Comparison of ENCODE assay signal across 8 cellular contexts in genomic region chr11:118012083-118012669, GRCh38. TPM values are rescaled to one million over a fixed set of nuclear protein-coding genes. Genes with fewer than 3 reads are reported as not detected.
A peak's percentile ranks its signal among the peaks of the same experiment; 100 is the strongest.
DNase-seq lines count a peak whose midpoint lies in the region; ATAC-seq lines count a peak whose summit lies in the region.

No MANE protein-coding gene starts in this region.

- ATAC-seq in activated T-cell treated with anti-CD3 and anti-CD28 coated beads, Interleukin-2, amount 50 U/mL, for 4 hours, result peak; percentile 45 to 46
- ATAC-seq in Right ventricle myocardium superior (ENCODE audit: poor library complexity) (peak; percentile 53), GM21367 (IDR thresholded peaks at IDR 0.05; ENCODE audit: unreplicated experiment) (no peak)
- peak; percentile 17 for ATAC-seq in stimulated activated naive CD8-positive, alpha-beta T cell treated with anti-CD3 and anti-CD28 coated beads, Interleukin-15, Interleukin-2, amounts not matched to agents 100 U/mL and 50 U/mL, for 24 hours

- DNase-seq in activated T-cell treated with anti-CD3 and anti-CD28 coated beads, Interleukin-2, amount 50 U/mL, for 4 hours, result no peak
- no peak for DNase-seq in activated T-cell treated with anti-CD3 and anti-CD28 coated beads, Interleukin-2, amount 50 U/mL, for 1 hour
- DNase-seq in T-helper 2 cell treated with Interferon-gamma antibody and Interleukin-4, amounts not matched to agents 5 μg/mL and 100 μg/mL, for 36 hours (ENCODE audit: low spot score), result no peak
- DNase-seq in Right ventricle myocardium superior, result no peak
- DNase-seq in stimulated activated naive CD8-positive, alpha-beta T cell treated with anti-CD3 and anti-CD28 coated beads, Interleukin-15, Interleukin-2, amounts not matched to agents 100 U/mL and 50 U/mL, for 24 hours, result no peak
- DNase-seq in effector CD8-positive, alpha-beta T cell (lab: John Stamatoyannopoulos, UW), result no peak
- DNase-seq in NCI-H1436 (lab: John Stamatoyannopoulos, UW), result no peak

- intact Hi-C loops in Right ventricle myocardium superior (cut with DNase I), result no loop called here

- H3K27ac Mint-ChIP-seq in T-helper 2 cell treated with Interferon-gamma antibody and Interleukin-4, amounts not matched to agents 5 μg/mL and 100 μg/mL, for 36 hours, result peak overlapping the region; percentile 88

- peaks cover 100% of the 10 kb centered on the region for H3K4me1 Mint-ChIP-seq in activated T-cell treated with anti-CD3 and anti-CD28 coated beads, Interleukin-2, amount 50 U/mL, for 4 hours (ENCODE audit: low read depth)
- H3K4me1 Mint-ChIP-seq in T-helper 2 cell treated with Interferon-gamma antibody and Interleukin-4, amounts not matched to agents 5 μg/mL and 100 μg/mL, for 36 hours (ENCODE audit: low read depth), result peaks cover 86% of the 10 kb centered on the region

- no peaks in the 10 kb centered on the region for H3K27me3 Mint-ChIP-seq in activated T-cell treated with anti-CD3 and anti-CD28 coated beads, Interleukin-2, amount 50 U/mL, for 4 hours (ENCODE audit: low read depth)
- no peaks in the 10 kb centered on the region for H3K27me3 Mint-ChIP-seq in T-helper 2 cell treated with Interferon-gamma antibody and Interleukin-4, amounts not matched to agents 5 μg/mL and 100 μg/mL, for 36 hours (ENCODE audit: low read depth)

- no peak overlapping the region for H3K4me3 Mint-ChIP-seq in activated T-cell treated with anti-CD3 and anti-CD28 coated beads, Interleukin-2, amount 50 U/mL, for 4 hours
- peak overlapping the region; percentile 30 for H3K4me3 Mint-ChIP-seq in T-helper 2 cell treated with Interferon-gamma antibody and Interleukin-4, amounts not matched to agents 5 μg/mL and 100 μg/mL, for 36 hours

- peaks cover 5% of the 10 kb centered on the region for H3K9me3 Mint-ChIP-seq in activated T-cell treated with anti-CD3 and anti-CD28 coated beads, Interleukin-2, amount 50 U/mL, for 4 hours
- H3K9me3 Mint-ChIP-seq in T-helper 2 cell treated with Interferon-gamma antibody and Interleukin-4, amounts not matched to agents 5 μg/mL and 100 μg/mL, for 36 hours, result peaks cover 18% of the 10 kb centered on the region

- H3K36me3 Mint-ChIP-seq in activated T-cell treated with anti-CD3 and anti-CD28 coated beads, Interleukin-2, amount 50 U/mL, for 4 hours (ENCODE audit: insufficient read depth), result no peaks in the 10 kb centered on the region
- peaks cover 38% of the 10 kb centered on the region for H3K36me3 Mint-ChIP-seq in T-helper 2 cell treated with Interferon-gamma antibody and Interleukin-4, amounts not matched to agents 5 μg/mL and 100 μg/mL, for 36 hours (ENCODE audit: low read depth)

RNA-seq across cellular contexts. Expression of gene IL10RA, which starts 26.0 kb away (rescaled TPM):
- total RNA-seq in activated T-cell treated with anti-CD3 and anti-CD28 coated beads, Interleukin-2, amount 50 U/mL, for 4 hours, result 10 to 100 TPM; 30.5 to 39.3 (median 36.6) TPM
- total RNA-seq in Right ventricle myocardium superior, result 6.2 TPM
